In the genomic region with DNA sequence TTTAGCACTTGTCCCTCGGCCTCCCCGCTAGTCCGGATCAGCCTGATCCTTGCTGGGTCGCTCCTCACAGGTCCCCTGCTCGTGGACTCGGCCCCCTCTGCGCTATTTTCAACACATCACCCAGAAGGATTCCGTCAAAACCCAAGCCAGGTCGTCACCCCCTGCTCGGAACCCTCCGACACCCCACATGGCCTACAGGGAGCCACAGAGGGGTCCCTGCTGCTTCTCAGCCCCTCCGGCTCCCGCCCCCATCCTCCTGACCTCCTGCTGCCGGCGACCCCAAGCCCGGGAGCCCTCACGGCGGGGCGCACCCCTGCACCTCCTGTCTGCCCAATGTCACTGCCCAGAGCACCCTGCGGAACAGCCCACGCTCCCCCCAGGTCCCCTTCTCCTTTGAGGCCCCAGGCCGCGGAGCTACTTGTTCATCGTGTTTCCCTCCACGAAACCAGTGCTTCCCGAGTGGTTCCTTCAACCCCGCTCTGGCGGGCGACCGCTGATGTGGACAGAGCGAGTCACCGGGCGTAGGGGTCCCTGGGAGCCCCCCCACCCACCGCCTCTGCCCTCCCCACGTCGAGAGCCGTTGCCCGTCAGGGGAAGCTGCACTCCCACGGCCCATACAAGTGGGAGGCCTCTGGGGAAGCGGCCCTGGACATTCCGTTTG, we compare ENCODE assay signal across 10 cellular contexts. TPM values are rescaled to one million over a fixed set of nuclear protein-coding genes. Genes with fewer than 3 reads are reported as not detected.
A peak's percentile ranks its signal among the peaks of the same experiment; 100 is the strongest.
DNase-seq lines count a peak whose midpoint lies in the region; ATAC-seq and TF ChIP-seq lines count a peak whose summit lies in the region.
"Had no signal": no experiment of that assay in that cellular context is flagged by ENCODE, and none has a peak within 500 bp of the region (broad histone marks: within the 10 kb centered on the region; RNA-seq: fewer than 3 reads in every experiment).

No MANE protein-coding gene starts in this region.

- no peak for TF ChIP-seq CTCF in lower leg skin (IDR thresholded peaks at IDR 0.05)

- H3K4me3 ChIP-seq in HUES64 (ENCODE audit: low read length) (peak overlapping the region; percentile 83), lower leg skin (ENCODE audit: low read depth, poor library complexity, severe bottlenecking) (peak overlapping the region; percentile 45)

- peaks cover 19% of the 10 kb centered on the region for H3K4me1 Mint-ChIP-seq in stimulated activated memory B cell treated with anti-CD40 and anti-IgM and Interleukin-4, amounts not matched to agents 10 μg/mL and 1 μg/mL and 100 μg/mL, for 72 hours
- no peaks in the 10 kb centered on the region for H3K4me1 Mint-ChIP-seq in activated CD4-positive, alpha-beta T cell treated with anti-CD3 and anti-CD28 coated beads, Interleukin-2, amount 10 ng/mL, durations not matched to agents 7 days and 5 days

- TF ChIP-seq POLR2A in lower leg skin (IDR thresholded peaks at IDR 0.05): no peak

- H3K27me3 Mint-ChIP-seq in stimulated activated memory B cell treated with anti-CD40 and anti-IgM and Interleukin-4, amounts not matched to agents 10 μg/mL and 1 μg/mL and 100 μg/mL, for 72 hours: no peaks in the 10 kb centered on the region
- no peaks in the 10 kb centered on the region for H3K27me3 Mint-ChIP-seq in activated CD4-positive, alpha-beta T cell treated with anti-CD3 and anti-CD28 coated beads, Interleukin-2, amount 10 ng/mL, durations not matched to agents 7 days and 5 days

- no peaks in the 10 kb centered on the region for H3K27me3 ChIP-seq in HUES64 (ENCODE audit: insufficient read depth, low read length)

- CTCF ChIA-PET in activated CD4-positive, alpha-beta T cell treated with anti-CD3 and anti-CD28 coated beads, Interleukin-2, amount 10 ng/mL, durations not matched to agents 7 days and 5 days (lab: Charles Lee): no interaction called here

- no peaks in the 10 kb centered on the region for H3K9me3 Mint-ChIP-seq in stimulated activated memory B cell treated with anti-CD40 and anti-IgM and Interleukin-4, amounts not matched to agents 10 μg/mL and 1 μg/mL and 100 μg/mL, for 72 hours
- no peaks in the 10 kb centered on the region for H3K9me3 Mint-ChIP-seq in activated CD4-positive, alpha-beta T cell treated with anti-CD3 and anti-CD28 coated beads, Interleukin-2, amount 10 ng/mL, durations not matched to agents 7 days and 5 days

- peak overlapping the region; percentile 77 for H3K27ac Mint-ChIP-seq in stimulated activated memory B cell treated with anti-CD40 and anti-IgM and Interleukin-4, amounts not matched to agents 10 μg/mL and 1 μg/mL and 100 μg/mL, for 72 hours
- no peak overlapping the region for H3K27ac Mint-ChIP-seq in activated CD4-positive, alpha-beta T cell treated with anti-CD3 and anti-CD28 coated beads, Interleukin-2, amount 10 ng/mL, durations not matched to agents 7 days and 5 days

- peak overlapping the region; percentile 77 for H3K9ac ChIP-seq in HUES64 (ENCODE audit: low read depth, low read length)
- H3K9ac ChIP-seq: KMS-11 had no signal

- no peaks in the 10 kb centered on the region for H3K9me3 ChIP-seq in HUES64 (ENCODE audit: insufficient read depth, low read depth, low read length)

- peaks cover 24% of the 10 kb centered on the region for H3K4me1 ChIP-seq in HUES64 (ENCODE audit: insufficient read depth, low read length)

- H3K4me3 Mint-ChIP-seq in stimulated activated memory B cell treated with anti-CD40 and anti-IgM and Interleukin-4, amounts not matched to agents 10 μg/mL and 1 μg/mL and 100 μg/mL, for 72 hours: peak overlapping the region; percentile 77
- no peak overlapping the region for H3K4me3 Mint-ChIP-seq in activated CD4-positive, alpha-beta T cell treated with anti-CD3 and anti-CD28 coated beads, Interleukin-2, amount 10 ng/mL, durations not matched to agents 7 days and 5 days

- DNase-seq in ecto neural progenitor cell (ENCODE audit: low spot score) (peak; percentile 63), lower leg skin (ENCODE audit: low spot score in 2 of 2) (no peak), NCI-H1436 treated with DMSO at 0.1 percent for 48 hours (lab: John Stamatoyannopoulos, UW) (no peak), DMS 273 treated with DMSO at 0.1 percent for 48 hours (lab: John Stamatoyannopoulos, UW) (no peak)
- no peak for DNase-seq in activated CD4-positive, alpha-beta T cell treated with anti-CD3 and anti-CD28 coated beads, Interleukin-2, amount 10 ng/mL, durations not matched to agents 7 days and 5 days
- DNase-seq in stimulated activated CD4-positive, alpha-beta T cell treated with anti-CD3 and anti-CD28 coated beads, Interleukin-4, amount 100 ng/mL, for 1 hour: no peak
- DNase-seq: stimulated activated CD4-positive, alpha-beta T cell treated with anti-CD3 and anti-CD28 coated beads, Interleukin-4, amount 100 ng/mL, for 4 hours had no signal

- H3K36me3 Mint-ChIP-seq in stimulated activated memory B cell treated with anti-CD40 and anti-IgM and Interleukin-4, amounts not matched to agents 10 μg/mL and 1 μg/mL and 100 μg/mL, for 72 hours: no peaks in the 10 kb centered on the region
- H3K36me3 Mint-ChIP-seq in activated CD4-positive, alpha-beta T cell treated with anti-CD3 and anti-CD28 coated beads, Interleukin-2, amount 10 ng/mL, durations not matched to agents 7 days and 5 days (ENCODE audit: low read depth): no peaks in the 10 kb centered on the region

- WGBS in HUES64: 12% methylated on average over 41 of the region's 41 CpGs
- 59 to 62% methylated on average over 31 to 37 of the region's 41 CpGs for WGBS in lower leg skin, 2 donors

- intact Hi-C loops in lower leg skin (cut with DNase I; ENCODE audit: low total_unique reads): no loop called here

- no peak for ATAC-seq in stimulated activated memory B cell treated with anti-CD40 and anti-IgM and Interleukin-4, amounts not matched to agents 10 μg/mL and 1 μg/mL and 100 μg/mL, for 72 hours

- POLR2A ChIA-PET in activated CD4-positive, alpha-beta T cell treated with anti-CD3 and anti-CD28 coated beads, Interleukin-2, amount 10 ng/mL, durations not matched to agents 7 days and 5 days (lab: Charles Lee): no interaction called here

- H3K36me3 ChIP-seq in HUES64 (ENCODE audit: insufficient read depth, low read length): peaks cover 9% of the 10 kb centered on the region

- peak overlapping the region; percentile 71 for H3K27ac ChIP-seq in HUES64 (ENCODE audit: low read depth, low read length)
- H3K27ac ChIP-seq: KMS-11 had no signal

RNA-seq across cellular contexts. Expression of gene MYL9, which starts 0.6 kb away (rescaled TPM):
- 127 TPM for polyA plus RNA-seq in HUES64 (2013, experiment 1 of 2)
- polyA plus RNA-seq in HUES64 (2013, experiment 2 of 2): 134 TPM
- total RNA-seq in lower leg skin: 10 to 100 TPM; 14.9 to 69.9 (median 36.3) TPM
- total RNA-seq in activated CD4-positive, alpha-beta T cell treated with anti-CD3 and anti-CD28 coated beads, Interleukin-2, amount 10 ng/mL, durations not matched to agents 7 days and 5 days: under 1 TPM; 0.25 to 0.42 TPM

RNA-seq across cellular contexts. Expression of gene TGIF2, which starts 32.7 kb away (rescaled TPM):
- 31.5 TPM for polyA plus RNA-seq in HUES64 (2013, experiment 1 of 2)
- 35.5 TPM for polyA plus RNA-seq in HUES64 (2013, experiment 2 of 2)
- total RNA-seq in lower leg skin: 10 to 100 TPM in 2 of 4 donors, 1 to 10 TPM in 2; 6.5 to 10.5 (median 9.5) TPM
- 10 to 100 TPM; 24.1 to 26.0 TPM for total RNA-seq in activated CD4-positive, alpha-beta T cell treated with anti-CD3 and anti-CD28 coated beads, Interleukin-2, amount 10 ng/mL, durations not matched to agents 7 days and 5 days

Comparison
In these comparisons a context has a peak if more than half of its experiments do, and no peak if none do; other contexts are left out.
1. RNA of gene MYL9, which starts 0.6 kb away (total RNA-seq): 14.9 to 69.9 TPM in lower leg skin; 0.25 to 0.42 TPM in activated CD4-positive, alpha-beta T cell treated with anti-CD3 and anti-CD28 coated beads, Interleukin-2, amount 10 ng/mL, durations not matched to agents 7 days and 5 days; every median in the first group is over 10 times any median in the second.